In genomic region chr1:67135354-67135753, GRCh38 we compare ENCODE assay signal across 13 cellular contexts. TPM values are rescaled to one million over a fixed set of nuclear protein-coding genes. Genes with fewer than 3 reads are reported as not detected.
DNase-seq lines count a peak whose midpoint lies in the region; ATAC-seq, FAIRE-seq and TF ChIP-seq lines count a peak whose summit lies in the region.
"Had no signal": no experiment of that assay in that cellular context is flagged by ENCODE, and none has a peak within 500 bp of the region (broad histone marks: within the 10 kb centered on the region; RNA-seq: fewer than 3 reads in every experiment).

No MANE protein-coding gene starts in this region.

- no peaks in the 10 kb centered on the region for H3K36me3 ChIP-seq in bronchial epithelial cell (ENCODE audit: control insufficient read depth, insufficient read depth, low read length)
- H3K36me3 ChIP-seq: heart left ventricle, Peyer's patch had no signal

- in situ Hi-C loops in KBM-7 (cut with MboI; ENCODE audit: low pct_unique_long_range_greater_than_20kb, low sequenced_read_pairs), result loop anchor here (25.0 kb wide), 2 partner anchors 123 to 373 kb away; partner anchors contain the start of gene DYNLT5

- H3K4me3 ChIP-seq in AG10803 (ENCODE audit: low read length) (no peak overlapping the region), bronchial epithelial cell (ENCODE audit: low read depth, low read length) (no peak overlapping the region)
- H3K4me3 ChIP-seq: mucosa of descending colon had no signal

- H3K27me3 ChIP-seq in bronchial epithelial cell (ENCODE audit: control insufficient read depth, insufficient read depth, low read length), result no peaks in the 10 kb centered on the region
- H3K27me3 ChIP-seq: Peyer's patch had no signal

- DNase-seq in AG10803 (ENCODE audit: low read depth) (peak; percentile 98), KBM-7 (peak; percentile 21), bronchial epithelial cell (ENCODE audit: low read depth) (peak; percentile 57), left kidney (ENCODE audit: low read depth, low spot score) (peak; percentile 5), activated gamma-delta T cell treated with Interleukin-2 at 50 U/mL for 16 hours (no peak), NCI-H1105 (lab: John Stamatoyannopoulos, UW) (no peak)
- DNase-seq: activated T-cell treated with anti-CD3 and anti-CD28 coated beads, Interleukin-2, amount 50 U/mL, for 1 hour; NCI-H187 treated with DMSO at 0.1 percent for 48 hours had no signal

- no peak for FAIRE-seq in bronchial epithelial cell (lab: Jason Lieb, UNC)

- ATAC-seq in GM19467 (IDR thresholded peaks at IDR 0.05; ENCODE audit: unreplicated experiment) (no peak), GM21390 (IDR thresholded peaks at IDR 0.05; ENCODE audit: unreplicated experiment) (no peak)
- ATAC-seq: mucosa of descending colon had no signal

- TF ChIP-seq CTCF in AG10803 (conservative IDR thresholded peaks at IDR 0.05; ENCODE audit: low read length) (no peak), bronchial epithelial cell (IDR thresholded peaks at IDR 0.05; ENCODE audit: insufficient read depth, low read length, severe bottlenecking) (no peak)

RNA-seq across cellular contexts. Expression of gene C1orf141, which starts 0.6 kb away (rescaled TPM):
- not detected in 2 replicates for total RNA-seq in bronchial epithelial cell
- total RNA-seq: heart left ventricle, mucosa of descending colon, Peyer's patch had no signal

RNA-seq across cellular contexts. Expression of gene IL23R, which starts 30.9 kb away (rescaled TPM):
- 0.13 TPM in 1 of 2 replicates, not detected in the other for total RNA-seq in bronchial epithelial cell
- total RNA-seq: heart left ventricle had no signal

Comparison
In these comparisons a context has a peak if more than half of its experiments do, and no peak if none do; other contexts are left out.
1. DNase-seq: peak in AG10803 (single experiment), KBM-7 (single experiment), bronchial epithelial cell (single experiment) and left kidney (single experiment); none in activated gamma-delta T cell treated with Interleukin-2 at 50 U/mL for 16 hours (single experiment) and NCI-H1105 (single experiment).